Comparison of ENCODE assay signal across 10 cellular contexts in genomic region chr4:172996571-172997216, GRCh38.
A peak's percentile ranks its signal among the peaks of the same experiment; 100 is the strongest.
DNase-seq lines count a peak whose midpoint lies in the region; ATAC-seq, FAIRE-seq and TF ChIP-seq lines count a peak whose summit lies in the region.
"Had no signal": no experiment of that assay in that cellular context is flagged by ENCODE, and none has a peak within 500 bp of the region (broad histone marks: within the 10 kb centered on the region; RNA-seq: fewer than 3 reads in every experiment).

No MANE protein-coding gene starts in this region.

- no peak for TF ChIP-seq CTCF in fibroblast of villous mesenchyme (IDR thresholded peaks at IDR 0.05; ENCODE audit: insufficient read depth, low read depth, low read length)
- no peak for TF ChIP-seq CTCF in right lobe of liver (IDR thresholded peaks at IDR 0.05)

- no peak overlapping the region for H3K4me3 ChIP-seq in ACC112 (ENCODE audit: low read depth, low read length)
- no peak overlapping the region for H3K4me3 ChIP-seq in fibroblast of villous mesenchyme (ENCODE audit: low read depth, low read length)
- H3K4me3 ChIP-seq in right lobe of liver, result no peak overlapping the region
- H3K4me3 ChIP-seq: body of pancreas had no signal

- DNase-seq in H54 (ENCODE audit: insufficient read length, low spot score) (peak; percentile 10), amniotic epithelial cell (ENCODE audit: low read depth) (peak; percentile 81), fibroblast of villous mesenchyme (ENCODE audit: low read depth) (peak; percentile 41), right lobe of liver (no peak), pons (ENCODE audit: low spot score) (no peak), putamen (ENCODE audit: low spot score) (no peak), frontal cortex (ENCODE audit: low spot score in 2 of 2) (no peak)
- DNase-seq: activated CD4-positive, alpha-beta memory T cell treated with anti-CD3 and anti-CD28 coated beads, Interleukin-2, amount 10 ng/mL, durations not matched to agents 7 days and 5 days; body of pancreas had no signal

- no peaks in the 10 kb centered on the region for H3K9me3 ChIP-seq in right lobe of liver
- H3K9me3 ChIP-seq: body of pancreas had no signal

- intact Hi-C loops in right lobe of liver (cut with DNase I), result no loop called here

- FAIRE-seq in H54 (lab: Jason Lieb, UNC) (peak; percentile 84), frontal cortex (lab: Jason Lieb, UNC) (no peak)

- H3K79me2 ChIP-seq in ACC112 (ENCODE audit: control insufficient read depth, insufficient read depth, low read length, unreplicated experiment), result no peaks in the 10 kb centered on the region

- H3K4me1 ChIP-seq in ACC112 (ENCODE audit: control insufficient read depth, insufficient read depth, low read length, unreplicated experiment) (peaks cover 44% of the 10 kb centered on the region), right lobe of liver (no peaks in the 10 kb centered on the region)
- H3K4me1 ChIP-seq: body of pancreas had no signal

- WGBS in right lobe of liver (ENCODE audit: insufficient coverage, low coverage, low lambda C conversion rate, missing lambda C conversion rate), result 57% methylated on average over 4 of the region's 4 CpGs

- TF ChIP-seq POLR2A in H54 (IDR thresholded peaks at IDR 0.05; ENCODE audit: low read depth, low read length) (no peak), right lobe of liver (IDR thresholded peaks at IDR 0.05) (no peak)

- H3K36me3 ChIP-seq in ACC112 (ENCODE audit: insufficient read depth, low read length), result no peaks in the 10 kb centered on the region
- no peaks in the 10 kb centered on the region for H3K36me3 ChIP-seq in right lobe of liver

- ATAC-seq in right lobe of liver, result no peak
- ATAC-seq: body of pancreas had no signal

- peak overlapping the region; percentile 35 for H2AFZ ChIP-seq in ACC112 (ENCODE audit: low read length, unreplicated experiment)

- H3K27me3 ChIP-seq in ACC112 (ENCODE audit: insufficient read depth, low read length) (no peaks in the 10 kb centered on the region), right lobe of liver (no peaks in the 10 kb centered on the region)
- H3K27me3 ChIP-seq: body of pancreas had no signal

- peak overlapping the region; percentile 24; the same call in 1 of the 2 replicates for H3K27ac ChIP-seq in ACC112 (ENCODE audit: low read depth, low read length)
- no peak overlapping the region for H3K27ac ChIP-seq in right lobe of liver
- H3K27ac ChIP-seq: body of pancreas had no signal

Comparison
In these comparisons a context has a peak if more than half of its experiments do, and no peak if none do; other contexts are left out.
1. DNase-seq: peak in H54 (single experiment), amniotic epithelial cell (single experiment) and fibroblast of villous mesenchyme (single experiment); none in right lobe of liver (0 of 3), pons (single experiment), putamen (single experiment) and frontal cortex (0 of 2).